Comparison of ENCODE assay signal across 9 cellular contexts in the genomic region with DNA sequence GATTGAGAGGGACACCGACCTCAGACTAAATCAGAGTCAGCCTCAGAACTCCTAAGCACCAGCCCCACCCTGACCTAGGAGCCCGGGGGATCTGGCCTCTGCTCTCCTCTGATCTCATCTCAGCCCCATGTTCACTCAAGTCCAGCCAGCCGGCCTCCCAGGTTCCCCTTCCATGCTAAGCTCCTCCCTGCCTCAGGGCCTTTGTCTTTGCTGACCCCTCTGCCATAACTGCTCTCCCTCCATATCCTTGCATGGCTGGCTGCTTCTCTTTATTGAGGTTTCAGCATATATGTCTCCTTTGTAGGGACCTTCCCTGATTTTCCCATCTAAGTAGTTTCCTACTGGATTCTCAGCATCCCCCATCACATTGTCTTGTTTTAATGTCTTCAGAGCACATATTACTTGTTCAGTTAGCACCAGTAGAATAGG. TPM values are rescaled to one million over a fixed set of nuclear protein-coding genes. Genes with fewer than 3 reads are reported as not detected.
DNase-seq lines count a peak whose midpoint lies in the region; ATAC-seq and TF ChIP-seq lines count a peak whose summit lies in the region.
"Had no signal": no experiment of that assay in that cellular context is flagged by ENCODE, and none has a peak within 500 bp of the region (broad histone marks: within the 10 kb centered on the region; RNA-seq: fewer than 3 reads in every experiment).

No MANE protein-coding gene starts in this region.

- H3K9me3 ChIP-seq in CD4-positive, alpha-beta T cell (ENCODE audit: control insufficient read depth, low read length), result no peaks in the 10 kb centered on the region
- H3K9me3 ChIP-seq in A673 (ENCODE audit: low read depth, low read length, poor library complexity, severe bottlenecking), result no peaks in the 10 kb centered on the region

- CTCF ChIA-PET in CD4-positive, alpha-beta T cell (lab: Charles Lee), result interaction anchor here (1.0 to 1.6 kb wide), 3 partner anchors 17 to 54 kb away, joined by 3 to 4 read pairs (median 3); no protein-coding TSS in a partner anchor
- CTCF ChIA-PET in A673 (lab: Charles Lee), result no interaction called here

- H3K9me3 Mint-ChIP-seq in CD4-positive, alpha-beta T cell, result no peaks in the 10 kb centered on the region
- peaks cover under 1% of the 10 kb centered on the region for H3K9me3 Mint-ChIP-seq in neural crest cell

- peaks cover 8% of the 10 kb centered on the region for H3K27me3 Mint-ChIP-seq in CD4-positive, alpha-beta T cell
- H3K27me3 Mint-ChIP-seq in neural crest cell (ENCODE audit: low read depth), result peaks cover 46% of the 10 kb centered on the region

- no peaks in the 10 kb centered on the region for H3K27me3 ChIP-seq in CD4-positive, alpha-beta T cell (ENCODE audit: control insufficient read depth, insufficient read depth, low read length)
- H3K27me3 ChIP-seq in dorsolateral prefrontal cortex (peaks cover 0 to 42% (median 0%) of the 10 kb centered on the region in 45 donors), A673 (replicated peaks; ENCODE audit: insufficient read depth, low read depth, low read length, poor library complexity) (no peaks in the 10 kb centered on the region)

- BruUV-seq in A673 (replicated peaks; lab: Mats Ljungman, UMichigan), result no TSS peak

- DNase-seq in CD4-positive, alpha-beta T cell, result no peak
- DNase-seq in dorsolateral prefrontal cortex (peak in 1 of 10 donors; percentile 33), neural crest cell (ENCODE audit: low read depth, low spot score) (no peak), NCI-H146 (lab: John Stamatoyannopoulos, UW) (no peak), NCI-H1048 (lab: John Stamatoyannopoulos, UW) (no peak), A673 (ENCODE audit: low spot score) (no peak), DMS53 treated with DMSO at 0.1 percent for 48 hours (lab: John Stamatoyannopoulos, UW; ENCODE audit: unreplicated experiment) (no peak)
- DNase-seq: DND-41 had no signal

- intact Hi-C loops in CD4-positive, alpha-beta T cell (cut with DNase I, micrococcal nuclease), result loop anchor here in 1 of 2 experiments (5.0 kb wide), 1 partner anchor 35 kb away; no protein-coding TSS in a partner anchor
- intact Hi-C loops in dorsolateral prefrontal cortex (cut with DNase I) (no loop called here), A673 (cut with micrococcal nuclease; ENCODE audit: unreplicated experiment) (no loop called here)

- POLR2A ChIA-PET in CD4-positive, alpha-beta T cell (lab: Charles Lee), result interaction anchor here (1.0 kb wide), 1 partner anchor 40 kb away, joined by 3 read pairs; no protein-coding TSS in a partner anchor
- POLR2A ChIA-PET in A673 (lab: Charles Lee; ENCODE audit: low non-redundant PET), result interaction anchor here (0.7 kb wide), 1 partner anchor 1420 kb away, joined by 3 read pairs; no protein-coding TSS in a partner anchor

- TF ChIP-seq CTCF in CD4-positive, alpha-beta T cell (IDR thresholded peaks at IDR 0.05), result no peak
- TF ChIP-seq CTCF in dorsolateral prefrontal cortex (IDR thresholded peaks at IDR 0.05 in 54 of 56, conservative IDR thresholded peaks at IDR 0.05 in 2 of 56; ENCODE audit: low read depth in 1 of 56, partially characterized antibody in 56 of 56) (no peak), neural crest cell (conservative IDR thresholded peaks at IDR 0.05) (no peak), A673 (conservative IDR thresholded peaks at IDR 0.05; ENCODE audit: low read depth, low read length) (no peak)

- H3K36me3 Mint-ChIP-seq in CD4-positive, alpha-beta T cell (ENCODE audit: low read depth), result no peaks in the 10 kb centered on the region
- no peaks in the 10 kb centered on the region for H3K36me3 Mint-ChIP-seq in neural crest cell (ENCODE audit: low read depth)

- H3K27ac ChIP-seq in CD4-positive, alpha-beta T cell (ENCODE audit: low read depth, low read length), result no peak overlapping the region
- H3K27ac ChIP-seq in dorsolateral prefrontal cortex (peak overlapping the region in 51 of 59 donors; percentile 11 to 91 (median 69)), A673 (ENCODE audit: low read depth, low read length, poor library complexity, severe bottlenecking) (no peak overlapping the region)

- H3K4me3 ChIP-seq in dorsolateral prefrontal cortex (peak overlapping the region in 41 of 59 donors; percentile 8 to 61 (median 42)), A673 (ENCODE audit: low read depth, low read length, poor library complexity, severe bottlenecking) (no peak overlapping the region)

- H3K4me1 ChIP-seq in A673 (ENCODE audit: insufficient read depth, low read length, poor library complexity, severe bottlenecking), result no peaks in the 10 kb centered on the region

- peak overlapping the region; percentile 79 for H3K27ac Mint-ChIP-seq in CD4-positive, alpha-beta T cell
- no peak overlapping the region for H3K27ac Mint-ChIP-seq in neural crest cell (ENCODE audit: unreplicated experiment)

- H3K36me3 ChIP-seq in A673 (ENCODE audit: insufficient read depth, low read length, poor library complexity, severe bottlenecking), result no peaks in the 10 kb centered on the region

- H3K4me3 Mint-ChIP-seq in CD4-positive, alpha-beta T cell, result peak overlapping the region; percentile 89
- peak overlapping the region; percentile 68 for H3K4me3 Mint-ChIP-seq in neural crest cell

- peaks cover 35% of the 10 kb centered on the region for H3K4me1 Mint-ChIP-seq in CD4-positive, alpha-beta T cell (ENCODE audit: low read depth)
- H3K4me1 Mint-ChIP-seq in neural crest cell, result peaks cover 38% of the 10 kb centered on the region

- ATAC-seq in CD4-positive, alpha-beta T cell (ENCODE audit: poor library complexity), result no peak
- ATAC-seq in HG02943 (IDR thresholded peaks at IDR 0.05; ENCODE audit: low read depth, unreplicated experiment), result peak; percentile 14

RNA-seq across cellular contexts. Expression of a gene that starts 0.8 kb away (rescaled TPM):
- 10 to 100 TPM; 10.5 to 11.9 TPM for total RNA-seq in CD4-positive, alpha-beta T cell
- total RNA-seq in dorsolateral prefrontal cortex (10 to 100 TPM in 57 of 120 experiments, 1 to 10 TPM in 63; 3.9 to 21.8 (median 9.7) TPM), neural crest cell (7.4 and 10.4 TPM in 2 replicates), A673 (2021) (not detected in 2 replicates)

RNA-seq across cellular contexts. Expression of a gene that starts 18.7 kb away (rescaled TPM):
- 100 to 1,000 TPM; 814 to 827 TPM for total RNA-seq in CD4-positive, alpha-beta T cell
- total RNA-seq in dorsolateral prefrontal cortex (1 to 10 TPM in 89 of 120 experiments, under 1 TPM in 31; 0.26 to 5.3 (median 1.7) TPM), neural crest cell (0.30 and 0.39 TPM in 2 replicates), A673 (2021) (not detected in 2 replicates)

RNA-seq across cellular contexts. Expression of a gene that starts 28.5 kb away (rescaled TPM):
- not detected for total RNA-seq in CD4-positive, alpha-beta T cell
- total RNA-seq in dorsolateral prefrontal cortex (100 to 1,000 TPM in 119 of 120 experiments, 10 to 100 TPM in 1; 98.1 to 297 (median 159) TPM), neural crest cell (195 and 216 TPM in 2 replicates), A673 (2021) (140 and 147 TPM in 2 replicates)

RNA-seq across cellular contexts. Expression of a gene that starts 38.8 kb away (rescaled TPM):
- 10 to 100 TPM; 27.8 to 32.9 TPM for total RNA-seq in CD4-positive, alpha-beta T cell
- 10 to 100 TPM; 30.8 to 53.0 (median 40.0) TPM for total RNA-seq in dorsolateral prefrontal cortex
- total RNA-seq in neural crest cell, result 64.4 and 65.6 TPM in 2 replicates
- 139 and 169 TPM in 2 replicates for total RNA-seq in A673 (2021)

RNA-seq across cellular contexts. Expression of a gene that starts 46.4 kb away (rescaled TPM):
- 10 to 100 TPM; 63.2 to 67.3 TPM for total RNA-seq in CD4-positive, alpha-beta T cell
- total RNA-seq in dorsolateral prefrontal cortex (100 to 1,000 TPM in 117 of 120 experiments, 10 to 100 TPM in 3; 80.9 to 227 (median 172) TPM), neural crest cell (183 and 189 TPM in 2 replicates), A673 (2021) (200 and 204 TPM in 2 replicates)

Comparison
In these comparisons a context has a peak if more than half of its experiments do, and no peak if none do; other contexts are left out.
1. H3K27ac ChIP-seq: peak in dorsolateral prefrontal cortex (51 of 59); none in CD4-positive, alpha-beta T cell (single experiment) and A673 (single experiment).
2. RNA of a gene that starts 18.7 kb away (total RNA-seq): 814 to 827 TPM in CD4-positive, alpha-beta T cell; 0.26 to 5.3 TPM in dorsolateral prefrontal cortex, 0.30 to 0.39 TPM in neural crest cell and not detected in A673; every median in the first group is over 100 times any median in the second.
3. RNA of a gene that starts 28.5 kb away (total RNA-seq): 195 to 216 TPM in neural crest cell, 98.1 to 297 TPM in dorsolateral prefrontal cortex and 140 to 147 TPM in A673; not detected in CD4-positive, alpha-beta T cell; every median in the first group is over 10 times any median in the second.